Comparison of ENCODE assay signal across 8 cellular contexts in the genomic region with DNA sequence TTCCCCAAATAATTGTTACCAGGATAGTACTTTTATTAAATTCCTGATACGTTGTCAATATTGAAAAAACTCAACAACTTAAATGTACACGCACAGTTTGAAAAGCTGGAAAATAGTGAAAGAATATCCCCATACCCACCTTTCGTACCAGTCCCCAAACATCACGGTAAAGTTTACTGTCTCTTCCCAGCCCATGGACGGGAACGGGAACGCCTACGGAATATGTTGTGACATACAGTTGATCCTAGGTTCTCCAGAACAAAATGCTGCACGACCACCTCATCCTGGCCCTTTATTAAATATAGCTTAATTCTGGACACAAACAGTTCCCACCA. TPM values are rescaled to one million over a fixed set of nuclear protein-coding genes. Genes with fewer than 3 reads are reported as not detected.
DNase-seq lines count a peak whose midpoint lies in the region; ATAC-seq and TF ChIP-seq lines count a peak whose summit lies in the region.

No MANE protein-coding gene starts in this region.

- no peaks in the 10 kb centered on the region for H3K36me3 ChIP-seq in CD8-positive, alpha-beta memory T cell (ENCODE audit: insufficient read depth, low read length)
- 0 out of 2 replicates have a peak, but pooled peaks cover 6% of the 10 kb centered on the region for H3K36me3 ChIP-seq in MG63

- H3K27me3 ChIP-seq in CD8-positive, alpha-beta memory T cell (ENCODE audit: insufficient read depth, low read length, poor library complexity, severe bottlenecking) = no peaks in the 10 kb centered on the region
- H3K27me3 ChIP-seq in MG63 = no peaks in the 10 kb centered on the region
- H3K27me3 ChIP-seq in dorsolateral prefrontal cortex = no peaks in the 10 kb centered on the region

- peak overlapping the region; percentile 73 for H3K4me3 ChIP-seq in CD8-positive, alpha-beta memory T cell (ENCODE audit: low read length)
- H3K4me3 ChIP-seq in MG63 = peak overlapping the region; percentile 69
- peak overlapping the region; percentile 62 to 98 (median 84) for H3K4me3 ChIP-seq in dorsolateral prefrontal cortex

- H3K27ac ChIP-seq in CD8-positive, alpha-beta memory T cell (ENCODE audit: low read depth, low read length) = peak overlapping the region; percentile 83
- peak overlapping the region in 58 of 59 donors; percentile 63 to 96 (median 86) for H3K27ac ChIP-seq in dorsolateral prefrontal cortex

- H3K9me3 ChIP-seq in CD8-positive, alpha-beta memory T cell (ENCODE audit: low read length) = no peaks in the 10 kb centered on the region
- no peaks in the 10 kb centered on the region for H3K9me3 ChIP-seq in MG63

- H3K4me3 Mint-ChIP-seq in CD8-positive, alpha-beta memory T cell = peak overlapping the region; percentile 90 to 97 (median 91)
- H3K4me3 Mint-ChIP-seq in naive B cell = peak overlapping the region; percentile 84 to 96 (median 92)

- CTCF ChIA-PET in CD8-positive, alpha-beta memory T cell (lab: Charles Lee) = interaction anchor here (1.3 kb wide), 1 partner anchor 151 kb away, joined by 3 read pairs; no protein-coding TSS in a partner anchor

- peaks cover 0 to 16% (median 0%) of the 10 kb centered on the region in 3 donors for H3K36me3 Mint-ChIP-seq in CD8-positive, alpha-beta memory T cell
- H3K36me3 Mint-ChIP-seq in naive B cell = peaks cover 0 to 4% of the 10 kb centered on the region in 2 donors

- POLR2A ChIA-PET in CD8-positive, alpha-beta memory T cell (lab: Charles Lee) = interaction anchor here (1.9 kb wide), 1 partner anchor 15 kb away, joined by 22 read pairs; a partner anchor contains a TSS

- H3K27me3 Mint-ChIP-seq in CD8-positive, alpha-beta memory T cell = no peaks in the 10 kb centered on the region
- no peaks in the 10 kb centered on the region for H3K27me3 Mint-ChIP-seq in naive B cell

- peaks cover 9% of the 10 kb centered on the region for H3K4me1 ChIP-seq in CD8-positive, alpha-beta memory T cell (ENCODE audit: insufficient read depth, low read length)

- ATAC-seq in naive B cell (ENCODE audit: low read depth in 2 of 2) = no peak
- ATAC-seq in GM18511 (IDR thresholded peaks at IDR 0.05; ENCODE audit: unreplicated experiment) = no peak

- peaks cover 22 to 35% (median 34%) of the 10 kb centered on the region in 3 donors for H3K4me1 Mint-ChIP-seq in CD8-positive, alpha-beta memory T cell
- H3K4me1 Mint-ChIP-seq in naive B cell = peaks cover 20 to 31% (median 24%) of the 10 kb centered on the region in 3 donors

- H3K27ac Mint-ChIP-seq in CD8-positive, alpha-beta memory T cell = peak overlapping the region; percentile 86 to 96 (median 90)
- peak overlapping the region; percentile 79 to 97 (median 92) for H3K27ac Mint-ChIP-seq in naive B cell

- H3K9me3 Mint-ChIP-seq in CD8-positive, alpha-beta memory T cell = no peaks in the 10 kb centered on the region
- no peaks in the 10 kb centered on the region for H3K9me3 Mint-ChIP-seq in naive B cell

- no peak for TF ChIP-seq CTCF in dorsolateral prefrontal cortex (IDR thresholded peaks at IDR 0.05 in 54 of 56, conservative IDR thresholded peaks at IDR 0.05 in 2 of 56; ENCODE audit: low read depth in 1 of 56, partially characterized antibody in 56 of 56)

- no peak for DNase-seq in CD8-positive, alpha-beta memory T cell
- no peak for DNase-seq in MG63
- DNase-seq in dorsolateral prefrontal cortex = no peak
- DNase-seq in naive B cell = no peak
- no peak for DNase-seq in NK-92 treated with Interleukin-12 subunit alpha and Interleukin-12 subunit beta, amount 100 ng/mL, for 24 hours (lab: John Stamatoyannopoulos, UW)
- no peak for DNase-seq in NCI-H1436 (lab: John Stamatoyannopoulos, UW)
- no peak for DNase-seq in RKO (ENCODE audit: low spot score)

- intact Hi-C loops in dorsolateral prefrontal cortex (cut with DNase I) = loop anchor here in 1 of 2 donors (2.0 to 5.0 kb wide), 2 partner anchors 15 to 163 kb away; a partner anchor contains a TSS

RNA-seq across cellular contexts. Expression of a gene that starts 0.5 kb away (rescaled TPM):
- 10 to 100 TPM; 46.5 to 48.7 TPM for total RNA-seq in CD8-positive, alpha-beta memory T cell
- polyA plus RNA-seq in CD8-positive, alpha-beta memory T cell = 44.6 TPM
- 24.9 and 67.1 TPM in 2 replicates for total RNA-seq in MG63 (2014; rRNA removed; shearing (Covaris generic); ENCODE audit: low replicate concordance)
- total RNA-seq in dorsolateral prefrontal cortex = 100 to 1,000 TPM in 94 of 120 experiments, 10 to 100 TPM in 26; 61.4 to 148 (median 112) TPM
- polyA plus RNA-seq in naive B cell (ENCODE audit: low read depth in 6 of 6) = 10 to 100 TPM; 63.0 to 89.2 (median 77.5) TPM

RNA-seq across cellular contexts. Expression of a gene that starts 15.7 kb away (rescaled TPM):
- 10 to 100 TPM; 11.6 TPM for total RNA-seq in CD8-positive, alpha-beta memory T cell
- 6.6 TPM for polyA plus RNA-seq in CD8-positive, alpha-beta memory T cell
- total RNA-seq in MG63 (2014; rRNA removed; shearing (Covaris generic); ENCODE audit: low replicate concordance) = 1.7 and 1.8 TPM in 2 replicates
- total RNA-seq in dorsolateral prefrontal cortex = 10 to 100 TPM in 76 of 120 experiments, 1 to 10 TPM in 44; 5.6 to 15.9 (median 10.8) TPM
- polyA plus RNA-seq in naive B cell (ENCODE audit: low read depth in 6 of 6) = 10 to 100 TPM in 1 of 6 donors, 1 to 10 TPM in 4, under 1 TPM in 1; 0.91 to 10.0 (median 7.6) TPM

RNA-seq across cellular contexts. Expression of a gene that starts 15.8 kb away (rescaled TPM):
- total RNA-seq in CD8-positive, alpha-beta memory T cell = 10 to 100 TPM; 29.2 to 38.9 TPM
- polyA plus RNA-seq in CD8-positive, alpha-beta memory T cell = 39.4 TPM
- total RNA-seq in MG63 (2014; rRNA removed; shearing (Covaris generic); ENCODE audit: low replicate concordance) = 37.5 and 98.0 TPM in 2 replicates
- 10 to 100 TPM; 37.1 to 87.3 (median 52.6) TPM for total RNA-seq in dorsolateral prefrontal cortex
- 10 to 100 TPM; 19.3 to 38.9 (median 23.4) TPM for polyA plus RNA-seq in naive B cell (ENCODE audit: low read depth in 6 of 6)
